In genomic region chr12:47965581-47965980, GRCh38 we compare ENCODE assay signal across 1 cellular context.
TF ChIP-seq lines count a peak whose summit lies in the region.

No MANE protein-coding gene starts in this region.

TF ChIP-seq in endothelial cell of umbilical vein, 7 proteins besides CTCF, POLR2A, EP300 and RAD21:
- TF ChIP-seq JUN (IDR thresholded peaks at IDR 0.05; ENCODE audit: borderline replicate concordance, insufficient read depth, insufficient read length, low read depth) (no peak), EZH2 (IDR thresholded peaks at IDR 0.05; ENCODE audit: borderline replicate concordance, low read depth, low read length, severe bottlenecking) (no peak), POLR2AphosphoS5 (IDR thresholded peaks at IDR 0.05; ENCODE audit: insufficient read depth, low read depth, low read length) (no peak), FOS (IDR thresholded peaks at IDR 0.05; ENCODE audit: borderline replicate concordance, insufficient read depth, low read length) (no peak), GATA2 (IDR thresholded peaks at IDR 0.05; ENCODE audit: insufficient read depth, insufficient read length, low read depth, low read length) (no peak), MYC (IDR thresholded peaks at IDR 0.05; ENCODE audit: low read depth, low read length) (no peak), MAX (IDR thresholded peaks at IDR 0.05; ENCODE audit: insufficient read depth, insufficient read length) (no peak)
